8 cellular contexts compared by ENCODE assay signal in the genomic region with DNA sequence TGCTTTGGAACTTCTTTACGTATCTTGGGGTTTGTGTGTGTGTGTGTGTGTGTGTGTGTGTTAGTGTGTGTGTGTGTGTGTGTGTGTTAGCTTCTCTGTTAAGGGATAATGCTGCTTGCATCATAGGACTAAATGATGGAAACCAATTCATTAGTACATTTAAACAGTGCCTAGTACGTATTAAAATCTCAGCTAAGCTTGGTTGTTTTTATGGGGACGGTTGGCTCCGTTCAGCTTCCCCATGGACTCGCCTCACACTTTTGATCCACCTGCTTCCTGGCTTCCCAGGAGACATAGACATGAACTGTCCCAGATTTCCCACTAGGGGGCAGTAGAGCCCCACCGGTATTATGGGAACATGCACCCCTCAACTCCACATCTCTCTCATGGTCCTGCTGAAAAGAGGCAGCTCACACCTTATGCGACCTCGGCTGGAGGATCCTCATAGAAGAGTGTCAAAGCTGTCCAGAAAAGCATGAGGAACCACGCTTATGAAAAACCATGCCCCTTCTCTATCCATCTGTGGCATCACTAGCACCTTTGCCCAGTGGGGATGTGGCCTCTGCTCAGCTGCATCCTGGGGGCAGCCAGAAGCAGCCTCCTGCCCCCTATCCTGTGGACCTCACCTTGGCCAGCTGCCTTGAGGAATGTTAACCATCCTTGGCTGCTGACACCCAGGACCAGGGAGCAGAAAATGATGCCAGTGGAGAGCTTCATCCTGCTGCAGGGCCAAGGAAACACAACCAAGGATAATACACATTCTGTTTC. TPM values are rescaled to one million over a fixed set of nuclear protein-coding genes. Genes with fewer than 3 reads are reported as not detected.
DNase-seq lines count a peak whose midpoint lies in the region; ATAC-seq and TF ChIP-seq lines count a peak whose summit lies in the region.

No MANE protein-coding gene starts in this region.

- H3K27ac Mint-ChIP-seq in HFFc6 = no peak overlapping the region

- peak; percentile 85 to 88 for ATAC-seq in right cardiac atrium
- ATAC-seq in gastrocnemius medialis = peak; percentile 60 to 93
- no peak for ATAC-seq in GM18870 (IDR thresholded peaks at IDR 0.05; ENCODE audit: unreplicated experiment)

- TF ChIP-seq POLR2A in gastrocnemius medialis (IDR thresholded peaks at IDR 0.05) = no peak

- intact Hi-C loops in right cardiac atrium (cut with DNase I) (no loop called here), gastrocnemius medialis (cut with DNase I; ENCODE audit: low total_unique reads) (loop anchor here (5.0 kb wide), 1 partner anchor 617 kb away; no protein-coding TSS in a partner anchor)

- no peak overlapping the region for H3K4me3 Mint-ChIP-seq in HFFc6

- no peaks in the 10 kb centered on the region for H3K36me3 Mint-ChIP-seq in HFFc6 (ENCODE audit: low read depth)

- no peak overlapping the region for H3K4me3 ChIP-seq in GM12864 (ENCODE audit: low read depth, low read length)
- H3K4me3 ChIP-seq in adipocyte (ENCODE audit: low read length) = no peak overlapping the region
- no peak overlapping the region for H3K4me3 ChIP-seq in right cardiac atrium (ENCODE audit: low read length)
- H3K4me3 ChIP-seq in gastrocnemius medialis = no peak overlapping the region

- H3K4me1 Mint-ChIP-seq in HFFc6 (ENCODE audit: low read depth) = no peaks in the 10 kb centered on the region

- H3K27me3 ChIP-seq in adipocyte (replicated peaks; ENCODE audit: control insufficient read depth, insufficient read depth, low read length) (peaks cover 58% of the 10 kb centered on the region), right cardiac atrium (ENCODE audit: control insufficient read depth, insufficient read depth) (no peaks in the 10 kb centered on the region), gastrocnemius medialis (no peaks in the 10 kb centered on the region)

- H3K9ac ChIP-seq in adipocyte (ENCODE audit: low read length) = no peak overlapping the region

- H3K27ac ChIP-seq in right cardiac atrium (ENCODE audit: low read length) (no peak overlapping the region), gastrocnemius medialis (no peak overlapping the region)

- H3K4me1 ChIP-seq in adipocyte (ENCODE audit: control insufficient read depth, insufficient read depth, low read length) (no peaks in the 10 kb centered on the region), right cardiac atrium (ENCODE audit: control insufficient read depth, insufficient read depth, low read length) (no peaks in the 10 kb centered on the region), gastrocnemius medialis (no peaks in the 10 kb centered on the region)

- H3K27me3 Mint-ChIP-seq in HFFc6 (ENCODE audit: insufficient read depth) = peaks cover 15% of the 10 kb centered on the region

- WGBS in right cardiac atrium = 2% methylated on average over 9 of the region's 9 CpGs

- TF ChIP-seq CTCF in GM12864 (IDR thresholded peaks at IDR 0.05; ENCODE audit: low read depth, low read length, missing control alignments) (peak; percentile 89), HFFc6 (IDR thresholded peaks at IDR 0.05) (peak; percentile 93), gastrocnemius medialis (IDR thresholded peaks at IDR 0.05 in 4 of 5, conservative IDR thresholded peaks at IDR 0.05 in 1 of 5) (peak; percentile 59 to 86 (median 72))

- in situ Hi-C loops in gastrocnemius medialis (cut with MboI; ENCODE audit: low sequenced_read_pairs in 4 of 4) = loop anchor here in 2 of 4 donors (25.0 kb wide), 1 partner anchor 622 kb away; the partner anchor contains the start of gene IGSF22 (in 2 of the 2)

- H3K9me3 Mint-ChIP-seq in HFFc6 = no peaks in the 10 kb centered on the region

- H3K36me3 ChIP-seq in adipocyte (ENCODE audit: control insufficient read depth, insufficient read depth, low read length, severe bottlenecking) (no peaks in the 10 kb centered on the region), gastrocnemius medialis (no peaks in the 10 kb centered on the region)

- H3K9me3 ChIP-seq in adipocyte (ENCODE audit: control insufficient read depth, low read length) (no peaks in the 10 kb centered on the region), right cardiac atrium (ENCODE audit: control insufficient read depth, low read length) (no peaks in the 10 kb centered on the region), gastrocnemius medialis (no peaks in the 10 kb centered on the region)

- peak; percentile 26 for DNase-seq in GM12864 (ENCODE audit: low read depth)
- DNase-seq in HFFc6 = peak; percentile 47
- DNase-seq in NCI-H128 (lab: John Stamatoyannopoulos, UW; ENCODE audit: unreplicated experiment) = peak; percentile 64
- peak; percentile 39 for DNase-seq in T follicular helper cell (ENCODE audit: low read depth)
- peak; percentile 84 for DNase-seq in adipocyte (ENCODE audit: low read depth)
- peak in 2 of 3 donors; percentile 20 to 49 for DNase-seq in right cardiac atrium
- DNase-seq in gastrocnemius medialis = peak in 1 of 2 donors; percentile 33

RNA-seq across cellular contexts. Expression of gene SAAL1, which starts 9.7 kb away (rescaled TPM):
- 10 to 100 TPM; 10.3 to 16.6 (median 15.3) TPM for total RNA-seq in HFFc6 (2021; fragmentation: NEBNext Ultra II Directional; extraction: Animal tissue kit (Norgen Biotek cat#: 25700))
- 10 to 100 TPM in 1 of 4 donors, 1 to 10 TPM in 3; 5.9 to 10.4 (median 9.1) TPM for total RNA-seq in right cardiac atrium
- polyA plus RNA-seq in right cardiac atrium = 8.7 TPM
- total RNA-seq in gastrocnemius medialis = 10 to 100 TPM in 1 of 4 donors, 1 to 10 TPM in 3; 3.0 to 16.1 (median 4.4) TPM

RNA-seq across cellular contexts. Expression of gene MRGPRX3, which starts 16.8 kb away (rescaled TPM):
- total RNA-seq in HFFc6 (2021; fragmentation: NEBNext Ultra II Directional; extraction: Animal tissue kit (Norgen Biotek cat#: 25700)) = not detected
- not detected for total RNA-seq in right cardiac atrium
- polyA plus RNA-seq in right cardiac atrium = not detected
- total RNA-seq in gastrocnemius medialis = not detected

RNA-seq across cellular contexts. Expression of gene MRGPRX4, which starts 57.1 kb away (rescaled TPM):
- total RNA-seq in HFFc6 (2021; fragmentation: NEBNext Ultra II Directional; extraction: Animal tissue kit (Norgen Biotek cat#: 25700)) = not detected
- total RNA-seq in right cardiac atrium (not detected), gastrocnemius medialis (not detected)
- not detected for polyA plus RNA-seq in right cardiac atrium
